ENCODE assay signal across 1 cellular context in the genomic region with DNA sequence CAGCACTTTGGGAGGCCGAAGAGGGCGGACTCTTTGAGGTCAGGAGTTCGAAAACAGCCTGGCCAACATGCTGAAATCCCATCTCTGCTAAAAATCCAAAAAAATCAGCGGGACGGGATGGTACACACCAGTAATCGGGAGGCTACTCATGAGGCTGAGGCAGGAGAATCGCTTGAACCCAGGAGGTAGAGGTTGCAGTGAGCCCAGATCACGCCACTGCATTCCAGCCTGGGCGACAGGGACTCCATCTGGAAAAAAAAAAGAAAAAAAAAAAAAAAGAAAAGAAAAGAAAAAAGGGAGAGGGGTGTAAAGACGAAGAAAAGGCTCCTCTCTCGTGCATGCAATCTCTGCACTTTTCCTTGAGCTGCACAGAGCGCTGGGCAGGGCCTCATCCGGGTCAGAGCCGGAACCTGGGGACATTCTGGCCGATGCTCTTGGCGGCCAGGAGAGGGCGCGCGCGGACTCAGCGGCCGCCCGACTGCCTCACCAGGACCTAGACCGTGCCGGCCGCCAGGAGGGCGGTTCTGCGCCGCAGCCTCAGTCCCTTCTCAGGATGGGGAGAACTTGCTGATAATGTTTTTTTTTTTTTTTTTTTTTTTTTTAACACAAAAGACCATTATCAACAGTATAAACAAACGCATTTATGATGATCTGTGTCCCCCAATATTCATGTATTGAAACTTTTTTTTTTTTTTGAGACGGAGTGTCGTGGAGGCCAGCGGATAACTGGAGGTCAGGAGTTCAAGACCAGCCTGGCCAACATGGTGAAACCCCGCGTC.
A peak's percentile ranks its signal among the peaks of the same experiment; 100 is the strongest.
TF ChIP-seq lines count a peak whose summit lies in the region.

No MANE protein-coding gene starts in this region.

TF ChIP-seq in A549, 52 proteins besides CTCF, POLR2A, EP300 and RAD21:
- TF ChIP-seq ZSCAN20 (CRISPR knock-in tag; IDR thresholded peaks at IDR 0.05) (no peak), MAFK (IDR thresholded peaks at IDR 0.05; ENCODE audit: partially characterized antibody) (peak; percentile 28), FOSL2 (IDR thresholded peaks at IDR 0.05) (no peak), FOSL2 (CRISPR knock-in tag; IDR thresholded peaks at IDR 0.05) (no peak), RFX5 (IDR thresholded peaks at IDR 0.05) (0 out of 2 replicates have a peak, but pooled peaks have one; percentile 29), FOXS1 (CRISPR knock-in tag; IDR thresholded peaks at IDR 0.05) (no peak), HOXB13 (CRISPR knock-in tag; IDR thresholded peaks at IDR 0.05; ENCODE audit: low read depth) (no peak), ESRRA (IDR thresholded peaks at IDR 0.05; ENCODE audit: borderline replicate concordance, low read length) (no peak), KDM5A (IDR thresholded peaks at IDR 0.05) (no peak), TP53 (CRISPR knock-in tag; IDR thresholded peaks at IDR 0.05) (no peak), CHD4 (IDR thresholded peaks at IDR 0.05; ENCODE audit: borderline replicate concordance) (0 out of 2 replicates have a peak, but pooled peaks have one; percentile 55), SMC3 (IDR thresholded peaks at IDR 0.05) (peak; percentile 88), NR3C1 (IDR thresholded peaks at IDR 0.05) (no peak), CBX8 (IDR thresholded peaks at IDR 0.05) (no peak), SREBF2 (IDR thresholded peaks at IDR 0.05) (no peak)
- TF ChIP-seq, protein P1, sequence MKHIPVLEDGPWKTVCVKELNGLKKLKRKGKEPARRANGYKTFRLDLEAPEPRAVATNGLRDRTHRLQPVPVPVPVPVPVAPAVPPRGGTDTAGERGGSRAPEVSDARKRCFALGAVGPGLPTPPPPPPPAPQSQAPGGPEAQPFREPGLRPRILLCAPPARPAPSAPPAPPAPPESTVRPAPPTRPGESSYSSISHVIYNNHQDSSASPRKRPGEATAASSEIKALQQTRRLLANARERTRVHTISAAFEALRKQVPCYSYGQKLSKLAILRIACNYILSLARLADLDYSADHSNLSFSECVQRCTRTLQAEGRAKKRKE (CRISPR knock-in tag; IDR thresholded peaks at IDR 0.05; ENCODE audit: low read depth), result no peak
- TF ChIP-seq, protein P2, sequence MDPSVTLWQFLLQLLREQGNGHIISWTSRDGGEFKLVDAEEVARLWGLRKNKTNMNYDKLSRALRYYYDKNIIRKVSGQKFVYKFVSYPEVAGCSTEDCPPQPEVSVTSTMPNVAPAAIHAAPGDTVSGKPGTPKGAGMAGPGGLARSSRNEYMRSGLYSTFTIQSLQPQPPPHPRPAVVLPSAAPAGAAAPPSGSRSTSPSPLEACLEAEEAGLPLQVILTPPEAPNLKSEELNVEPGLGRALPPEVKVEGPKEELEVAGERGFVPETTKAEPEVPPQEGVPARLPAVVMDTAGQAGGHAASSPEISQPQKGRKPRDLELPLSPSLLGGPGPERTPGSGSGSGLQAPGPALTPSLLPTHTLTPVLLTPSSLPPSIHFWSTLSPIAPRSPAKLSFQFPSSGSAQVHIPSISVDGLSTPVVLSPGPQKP (IDR thresholded peaks at IDR 0.05; ENCODE audit: low read depth, low read length), result no peak
- TF ChIP-seq, protein P3, sequence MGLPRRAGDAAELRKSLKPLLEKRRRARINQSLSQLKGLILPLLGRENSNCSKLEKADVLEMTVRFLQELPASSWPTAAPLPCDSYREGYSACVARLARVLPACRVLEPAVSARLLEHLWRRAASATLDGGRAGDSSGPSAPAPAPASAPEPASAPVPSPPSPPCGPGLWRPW (IDR thresholded peaks at IDR 0.05), result no peak
